8 cellular contexts compared by ENCODE assay signal in genomic region chr9:90300901-90301688, GRCh38.
DNase-seq lines count a peak whose midpoint lies in the region; ATAC-seq, FAIRE-seq and TF ChIP-seq lines count a peak whose summit lies in the region.

No MANE protein-coding gene starts in this region.

- no peaks in the 10 kb centered on the region for H3K9me3 Mint-ChIP-seq in activated T-helper 2 cell treated with anti-CD3 and anti-CD28 coated beads, Interferon-gamma antibody, Interleukin-2, Interleukin-4, amounts not matched to agents 10 μg/mL and 5 μg/mL and 100 μg/mL, durations not matched to agents 14 hours and 24 hours and 36 hours
- no peaks in the 10 kb centered on the region for H3K9me3 Mint-ChIP-seq in activated T-helper 17 cell treated with anti-CD3 and anti-CD28 coated beads, Interleukin-2, amount 50 U/mL, for 72 hours

- H4K20me1 ChIP-seq in IMR-90 (ENCODE audit: insufficient read depth, low read length) (no peaks in the 10 kb centered on the region), keratinocyte (ENCODE audit: control insufficient read depth, extremely low read depth, insufficient read depth, low read length) (no peaks in the 10 kb centered on the region)

- WGBS in IMR-90 (ENCODE audit: extremely low coverage in 2 of 2, insufficient read length in 1 of 2), 2 experiments = 0% methylated on average over 2 of the region's 8 CpGs; no CpG with 5 or more reads in 1 of the 2 experiments

- no peaks in the 10 kb centered on the region for H3K4me1 ChIP-seq in IMR-90 (ENCODE audit: control insufficient read depth, insufficient read depth, low read length)
- H3K4me1 ChIP-seq in keratinocyte (ENCODE audit: control insufficient read depth, extremely low read depth, insufficient read depth, low read length) = peaks cover 16% of the 10 kb centered on the region

- no peak overlapping the region for H3K27ac Mint-ChIP-seq in activated T-helper 2 cell treated with anti-CD3 and anti-CD28 coated beads, Interferon-gamma antibody, Interleukin-2, Interleukin-4, amounts not matched to agents 10 μg/mL and 5 μg/mL and 100 μg/mL, durations not matched to agents 14 hours and 24 hours and 36 hours
- no peak overlapping the region for H3K27ac Mint-ChIP-seq in activated T-helper 17 cell treated with anti-CD3 and anti-CD28 coated beads, Interleukin-2, amount 50 U/mL, for 72 hours

- peak; percentile 70 for DNase-seq in AG04450 (ENCODE audit: low read depth, low spot score)
- DNase-seq in IMR-90 = peak; percentile 91
- peak; percentile 60 for DNase-seq in astrocyte of the cerebellum (ENCODE audit: low read depth)
- DNase-seq in keratinocyte (ENCODE audit: low read depth, low spot score) = peak; percentile 65
- no peak for DNase-seq in activated T-helper 2 cell treated with anti-CD3 and anti-CD28 coated beads, Interferon-gamma antibody, Interleukin-2, Interleukin-4, amounts not matched to agents 10 μg/mL and 5 μg/mL and 100 μg/mL, durations not matched to agents 14 hours and 24 hours and 36 hours (ENCODE audit: low spot score)
- DNase-seq in GM10266 (ENCODE audit: extremely low spot score) = no peak
- no peak for DNase-seq in stimulated activated CD4-positive, alpha-beta T cell treated with anti-CD3 and anti-CD28 coated beads, Interleukin-2, amount 100 ng/mL, for 24 hours

- no peak overlapping the region for H2BK5ac ChIP-seq in IMR-90 (ENCODE audit: low read depth, low read length, poor library complexity, severe bottlenecking)

- H3K36me3 ChIP-seq in IMR-90 (ENCODE audit: control insufficient read depth, insufficient read depth, low read length) = no peaks in the 10 kb centered on the region
- no peaks in the 10 kb centered on the region for H3K36me3 ChIP-seq in keratinocyte (ENCODE audit: control insufficient read depth in 2 of 2, extremely low read depth in 1 of 2, insufficient read depth in 2 of 2, low read length in 2 of 2)

- H3K56ac ChIP-seq in IMR-90 (ENCODE audit: extremely low read depth, insufficient read depth, low read length) = no peak overlapping the region

- H3K23ac ChIP-seq in IMR-90 (ENCODE audit: low read depth, low read length) = no peak overlapping the region

- TF ChIP-seq RAD21 in IMR-90 (IDR thresholded peaks at IDR 0.05; ENCODE audit: low read length) = no peak

- dilution Hi-C loops in IMR-90 (cut with HindIII; ENCODE audit: low sequenced_read_pairs, unreplicated experiment) (no loop called here), keratinocyte (cut with MboI; ENCODE audit: extremely low pct_ligation_motif_present, low sequenced_read_pairs) (no loop called here)

- H4K8ac ChIP-seq in IMR-90 (ENCODE audit: low read depth in 2 of 2, low read length in 2 of 2) = no peak overlapping the region

- no peak for TF ChIP-seq POLR2A in IMR-90 (IDR thresholded peaks at IDR 0.05; ENCODE audit: low read depth, low read length)

- intact Hi-C loops in IMR-90 (cut with micrococcal nuclease) = no loop called here
- intact Hi-C loops in activated T-helper 2 cell treated with anti-CD3 and anti-CD28 coated beads, Interferon-gamma antibody, Interleukin-2, Interleukin-4, amounts not matched to agents 10 μg/mL and 5 μg/mL and 100 μg/mL, durations not matched to agents 14 hours and 24 hours and 36 hours (cut with micrococcal nuclease) = no loop called here

- H3K4ac ChIP-seq in IMR-90 (ENCODE audit: low read depth, low read length) = no peak overlapping the region

- no peak overlapping the region for H2BK120ac ChIP-seq in IMR-90 (ENCODE audit: low read depth, low read length)

- H3K18ac ChIP-seq in IMR-90 (ENCODE audit: low read depth, low read length) = no peak overlapping the region

- H3K14ac ChIP-seq in IMR-90 (replicated peaks; ENCODE audit: low read depth, low read length) = no peak overlapping the region

- no peaks in the 10 kb centered on the region for H3K79me2 ChIP-seq in keratinocyte (ENCODE audit: control insufficient read depth, insufficient read depth, low read length)

- no peak overlapping the region for H2BK15ac ChIP-seq in IMR-90 (ENCODE audit: low read depth, low read length)

- CTCF ChIA-PET in AG04450 (lab: Charles Lee) (interaction anchor here (0.7 to 1.3 kb wide), 2 partner anchors 13 to 703 kb away, joined by 3 read pairs; no protein-coding TSS in a partner anchor), IMR-90 (lab: Yijun Ruan, JAX) (interaction anchor here (0.8 kb wide), 1 partner anchor 36 kb away, joined by 5 read pairs; no protein-coding TSS in a partner anchor)

- TF ChIP-seq CTCF in AG04450 (IDR thresholded peaks at IDR 0.05; ENCODE audit: low read depth, low read length) (no peak), IMR-90 (conservative IDR thresholded peaks at IDR 0.05; ENCODE audit: low read depth, low read length) (no peak), astrocyte of the cerebellum (IDR thresholded peaks at IDR 0.05; ENCODE audit: low read depth, low read length, missing control alignments) (peak; percentile 20), keratinocyte (optimal IDR thresholded peaks at IDR 0.05 in 1 of 3, IDR thresholded peaks at IDR 0.05 in 1 of 3, conservative IDR thresholded peaks at IDR 0.05 in 1 of 3; ENCODE audit: extremely low read depth in 1 of 3, insufficient read depth in 2 of 3, low read length in 3 of 3) (no peak), GM10266 (IDR thresholded peaks at IDR 0.05; ENCODE audit: control insufficient read depth, insufficient read depth, low read depth, missing control alignments) (no peak)

- peak overlapping the region; percentile 78 for H2AFZ ChIP-seq in IMR-90 (replicated peaks; ENCODE audit: low read length, poor library complexity)
- peak overlapping the region; percentile 34 for H2AFZ ChIP-seq in keratinocyte (ENCODE audit: control insufficient read depth, low read length)

- in situ Hi-C loops in IMR-90 (cut with MboI; ENCODE audit: low sequenced_read_pairs) = no loop called here
- in situ Hi-C loops in astrocyte of the cerebellum (cut with HindIII; ENCODE audit: low sequenced_read_pairs) = no loop called here

- peak; percentile 100 for ATAC-seq in IMR-90 (ENCODE audit: low read depth)
- no peak for ATAC-seq in activated T-helper 17 cell treated with anti-CD3 and anti-CD28 coated beads, Interleukin-2, amount 50 U/mL, for 72 hours (replicated peaks)

- H3K9ac ChIP-seq in IMR-90 (ENCODE audit: low read depth, low read length) (no peak overlapping the region), keratinocyte (ENCODE audit: control insufficient read depth, extremely low read depth, insufficient read depth, low read length) (peak overlapping the region; percentile 4)

- H3K4me3 Mint-ChIP-seq in activated T-helper 2 cell treated with anti-CD3 and anti-CD28 coated beads, Interferon-gamma antibody, Interleukin-2, Interleukin-4, amounts not matched to agents 10 μg/mL and 5 μg/mL and 100 μg/mL, durations not matched to agents 14 hours and 24 hours and 36 hours (ENCODE audit: low read depth) = no peak overlapping the region
- no peak overlapping the region for H3K4me3 Mint-ChIP-seq in activated T-helper 17 cell treated with anti-CD3 and anti-CD28 coated beads, Interleukin-2, amount 50 U/mL, for 72 hours

- FAIRE-seq in keratinocyte (lab: Jason Lieb, UNC) = peak; percentile 100

- H4K5ac ChIP-seq in IMR-90 (ENCODE audit: low read depth, low read length) = no peak overlapping the region

- H3K27me3 ChIP-seq in AG04450 (ENCODE audit: control insufficient read depth, insufficient read depth, low read length) (no peaks in the 10 kb centered on the region), IMR-90 (ENCODE audit: control insufficient read depth, insufficient read depth, low read length) (no peaks in the 10 kb centered on the region; the same call in 1 of the 2 replicates), keratinocyte (ENCODE audit: control insufficient read depth, extremely low read depth, insufficient read depth, low read length) (peaks cover 3% of the 10 kb centered on the region)

- peak overlapping the region; percentile 65 for H3K27ac ChIP-seq in AG04450 (ENCODE audit: low read depth, low read length)
- H3K27ac ChIP-seq in IMR-90 (ENCODE audit: insufficient read depth, low read length) = no peak overlapping the region
- H3K27ac ChIP-seq in keratinocyte (ENCODE audit: control insufficient read depth, insufficient read depth, low read length) = peak overlapping the region; percentile 41

- H2AK9ac ChIP-seq in IMR-90 (replicated peaks; ENCODE audit: low read depth, low read length, poor library complexity) = no peak overlapping the region

- no peak overlapping the region for H2BK20ac ChIP-seq in IMR-90 (ENCODE audit: low read depth, low read length)

- H3K9me3 ChIP-seq in AG04450 (ENCODE audit: control insufficient read depth, insufficient read depth, low read length) = no peaks in the 10 kb centered on the region
- H3K9me3 ChIP-seq in IMR-90 (ENCODE audit: control insufficient read depth, insufficient read depth, low read length) = no peaks in the 10 kb centered on the region
- H3K9me3 ChIP-seq in keratinocyte (ENCODE audit: control insufficient read depth, low read depth, low read length) = no peaks in the 10 kb centered on the region

- peaks cover 24% of the 10 kb centered on the region for H3K27me3 Mint-ChIP-seq in activated T-helper 2 cell treated with anti-CD3 and anti-CD28 coated beads, Interferon-gamma antibody, Interleukin-2, Interleukin-4, amounts not matched to agents 10 μg/mL and 5 μg/mL and 100 μg/mL, durations not matched to agents 14 hours and 24 hours and 36 hours (ENCODE audit: low read depth)
- peaks cover 31% of the 10 kb centered on the region for H3K27me3 Mint-ChIP-seq in activated T-helper 17 cell treated with anti-CD3 and anti-CD28 coated beads, Interleukin-2, amount 50 U/mL, for 72 hours

- BruUV-seq in IMR-90 (replicated peaks; lab: Mats Ljungman, UMichigan) = no TSS peak

- no peaks in the 10 kb centered on the region for H3K79me1 ChIP-seq in IMR-90 (ENCODE audit: low read depth in 1 of 2, low read length in 2 of 2)

- H3K9me1 ChIP-seq in IMR-90 (ENCODE audit: insufficient read depth, low read length) = no peaks in the 10 kb centered on the region
- no peaks in the 10 kb centered on the region for H3K9me1 ChIP-seq in keratinocyte (ENCODE audit: control insufficient read depth, extremely low read depth, insufficient read depth, low read length)

- H3K4me3 ChIP-seq in AG04450 (ENCODE audit: low read depth, low read length) = no peak overlapping the region
- no peak overlapping the region for H3K4me3 ChIP-seq in IMR-90 (ENCODE audit: insufficient read depth, low read depth, low read length)
- H3K4me3 ChIP-seq in astrocyte of the cerebellum (ENCODE audit: low read depth, low read length) = no peak overlapping the region
- H3K4me3 ChIP-seq in keratinocyte (ENCODE audit: control insufficient read depth in 2 of 3, extremely low read depth in 1 of 3, insufficient read depth in 2 of 3, low read depth in 1 of 3, low read length in 3 of 3) = no peak overlapping the region

- H3K36me3 Mint-ChIP-seq in activated T-helper 2 cell treated with anti-CD3 and anti-CD28 coated beads, Interferon-gamma antibody, Interleukin-2, Interleukin-4, amounts not matched to agents 10 μg/mL and 5 μg/mL and 100 μg/mL, durations not matched to agents 14 hours and 24 hours and 36 hours (ENCODE audit: low read depth) = no peaks in the 10 kb centered on the region
- no peaks in the 10 kb centered on the region for H3K36me3 Mint-ChIP-seq in activated T-helper 17 cell treated with anti-CD3 and anti-CD28 coated beads, Interleukin-2, amount 50 U/mL, for 72 hours (ENCODE audit: low read depth)

- no peaks in the 10 kb centered on the region for H3K4me1 Mint-ChIP-seq in activated T-helper 2 cell treated with anti-CD3 and anti-CD28 coated beads, Interferon-gamma antibody, Interleukin-2, Interleukin-4, amounts not matched to agents 10 μg/mL and 5 μg/mL and 100 μg/mL, durations not matched to agents 14 hours and 24 hours and 36 hours (ENCODE audit: low read depth)
- no peaks in the 10 kb centered on the region for H3K4me1 Mint-ChIP-seq in activated T-helper 17 cell treated with anti-CD3 and anti-CD28 coated beads, Interleukin-2, amount 50 U/mL, for 72 hours

- H3K4me2 ChIP-seq in IMR-90 (ENCODE audit: low read depth, low read length) (no peak overlapping the region), keratinocyte (ENCODE audit: control insufficient read depth, extremely low read depth, insufficient read depth, low read depth, low read length) (peak overlapping the region; percentile 43)

- no peak overlapping the region for H2AK5ac ChIP-seq in IMR-90 (ENCODE audit: low read depth, low read length)

- H4K91ac ChIP-seq in IMR-90 (ENCODE audit: insufficient read depth, low read depth, low read length) = no peak overlapping the region

- POLR2A ChIA-PET in AG04450 (lab: Yijun Ruan, JAX) = no interaction called here
- POLR2A ChIA-PET in IMR-90 (lab: Charles Lee; ENCODE audit: unreplicated experiment) = no interaction called here

Comparison
In these comparisons a context has a peak if more than half of its experiments do, and no peak if none do; other contexts are left out.
1. DNase-seq: peak in AG04450 (single experiment), IMR-90 (single experiment), astrocyte of the cerebellum (single experiment) and keratinocyte (single experiment); none in activated T-helper 2 cell treated with anti-CD3 and anti-CD28 coated beads, Interferon-gamma antibody, Interleukin-2, Interleukin-4, amounts not matched to agents 10 μg/mL and 5 μg/mL and 100 μg/mL, durations not matched to agents 14 hours and 24 hours and 36 hours (single experiment), GM10266 (single experiment) and stimulated activated CD4-positive, alpha-beta T cell treated with anti-CD3 and anti-CD28 coated beads, Interleukin-2, amount 100 ng/mL, for 24 hours (0 of 2).